16 cellular contexts compared by ENCODE assay signal in the genomic region with DNA sequence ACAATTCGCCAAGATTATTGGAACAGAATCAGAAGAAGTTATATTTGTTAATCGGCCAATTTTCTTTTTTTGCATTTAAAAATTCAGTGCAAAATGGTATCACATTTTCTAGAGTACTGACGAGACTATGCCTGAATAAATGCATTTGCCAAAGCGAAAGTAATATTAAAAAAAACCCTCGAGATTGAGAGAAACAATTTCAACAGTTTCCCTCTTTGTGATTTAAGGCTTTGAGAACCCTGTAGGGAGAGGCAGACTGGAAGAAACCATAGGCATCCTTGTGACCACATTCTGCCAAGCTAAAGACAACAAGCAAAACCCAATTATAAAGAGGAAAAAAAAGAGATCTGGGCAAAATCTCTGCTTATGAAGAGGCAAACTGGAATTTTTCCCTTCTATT.
DNase-seq lines count a peak whose midpoint lies in the region; ATAC-seq, FAIRE-seq and TF ChIP-seq lines count a peak whose summit lies in the region.
"Had no signal": no experiment of that assay in that cellular context is flagged by ENCODE, and none has a peak within 500 bp of the region (broad histone marks: within the 10 kb centered on the region; RNA-seq: fewer than 3 reads in every experiment).

No MANE protein-coding gene starts in this region.

- no peak overlapping the region for H4K5ac ChIP-seq in H1 (ENCODE audit: insufficient read length, low read depth, low read length)

- H2AFZ ChIP-seq in GM23248 (peak overlapping the region; percentile 77), MM.1S (ENCODE audit: low read length) (peak overlapping the region; percentile 65), H1 (ENCODE audit: low read length) (0 out of 2 replicates have a peak overlapping the region, but pooled peaks have one; percentile 14)

- H3K9me2 ChIP-seq in GM23248 (ENCODE audit: insufficient read depth) (no peaks in the 10 kb centered on the region), MM.1S (replicated peaks; ENCODE audit: insufficient read depth, low read length) (no peaks in the 10 kb centered on the region)

- POLR2A ChIA-PET in H1 (lab: Charles Lee; ENCODE audit: partially characterized antibody), result no interaction called here

- no peaks in the 10 kb centered on the region for H3K79me1 ChIP-seq in H1 (ENCODE audit: low read depth, low read length)

- H3F3A ChIP-seq in GM23248 (ENCODE audit: insufficient read depth) (no peaks in the 10 kb centered on the region), MM.1S (ENCODE audit: insufficient read depth, low read length) (no peaks in the 10 kb centered on the region)

- no peaks in the 10 kb centered on the region for H3K23me2 ChIP-seq in H1 (ENCODE audit: low read depth, low read length)

- in situ Hi-C loops in GM23248 (cut with MboI), result no loop called here

- H3K18ac ChIP-seq in H1 (ENCODE audit: extremely low read depth, low read length), result no peak overlapping the region

- TF ChIP-seq CTCF in MM.1S (IDR thresholded peaks at IDR 0.05; ENCODE audit: low read length), result no peak
- no peak for TF ChIP-seq CTCF in H1 (IDR thresholded peaks at IDR 0.05; ENCODE audit: control extremely low read depth in 1 of 3, insufficient read depth in 1 of 3, low read depth in 1 of 3, low read length in 3 of 3)
- no peak for TF ChIP-seq CTCF in psoas muscle (IDR thresholded peaks at IDR 0.05)
- TF ChIP-seq CTCF in WERI-Rb-1 (IDR thresholded peaks at IDR 0.05; ENCODE audit: low read depth, low read length), result no peak
- no peak for TF ChIP-seq CTCF in body of pancreas (IDR thresholded peaks at IDR 0.05)

- H3K9me3 ChIP-seq in GM23248 (ENCODE audit: low read depth) (no peaks in the 10 kb centered on the region), MM.1S (replicated peaks; ENCODE audit: insufficient read depth, low read length) (no peaks in the 10 kb centered on the region), H1 (ENCODE audit: insufficient read depth in 2 of 2, low read depth in 1 of 2, low read length in 1 of 2) (no peaks in the 10 kb centered on the region), psoas muscle (no peaks in the 10 kb centered on the region), WERI-Rb-1 (ENCODE audit: severe bottlenecking) (no peaks in the 10 kb centered on the region), body of pancreas (no peaks in the 10 kb centered on the region), aorta (ENCODE audit: control insufficient read depth, low read length) (peaks cover 2% of the 10 kb centered on the region)
- H3K9me3 ChIP-seq: SJCRH30 had no signal

- no peak for TF ChIP-seq EP300 in H1 (IDR thresholded peaks at IDR 0.05; ENCODE audit: borderline replicate concordance in 1 of 2, low read depth in 2 of 2, low read length in 2 of 2)

- no peak overlapping the region for H2BK15ac ChIP-seq in H1 (ENCODE audit: low read length)

- H3K4ac ChIP-seq in H1 (replicated peaks; ENCODE audit: insufficient read length, low read depth, low read length), result no peak overlapping the region

- no peak overlapping the region for H2BK120ac ChIP-seq in H1 (replicated peaks; ENCODE audit: low read depth, low read length)

- no peak overlapping the region for H3K56ac ChIP-seq in H1 (replicated peaks; ENCODE audit: insufficient read length, low read depth, low read length)

- H3K23ac ChIP-seq in H1 (ENCODE audit: insufficient read length), result no peak overlapping the region

- H3K36me3 ChIP-seq in GM23248 (ENCODE audit: low read depth) (no peaks in the 10 kb centered on the region), MM.1S (replicated peaks; ENCODE audit: insufficient read depth, low read length) (no peaks in the 10 kb centered on the region), H1 (ENCODE audit: control insufficient read depth in 2 of 4, insufficient read depth in 4 of 4, low read length in 3 of 4) (no peaks in the 10 kb centered on the region), psoas muscle (ENCODE audit: insufficient read depth in 1 of 2, low read depth in 1 of 2) (no peaks in the 10 kb centered on the region), WERI-Rb-1 (no peaks in the 10 kb centered on the region), body of pancreas (replicated peaks in 1 of 2; ENCODE audit: insufficient read depth in 1 of 2, low read depth in 2 of 2) (no peaks in the 10 kb centered on the region), aorta (ENCODE audit: control insufficient read depth in 1 of 2, insufficient read depth in 2 of 2, low read length in 1 of 2) (no peaks in the 10 kb centered on the region)
- H3K36me3 ChIP-seq: SJCRH30 had no signal

- H3K4me3 ChIP-seq in GM23248 (peak overlapping the region; percentile 52), MM.1S (ENCODE audit: low read length) (peak overlapping the region; percentile 40; the same call in 1 of the 2 replicates), H1 (ENCODE audit: extremely low read depth in 1 of 4, insufficient read depth in 2 of 4, low read depth in 3 of 4, low read length in 4 of 4) (no peak overlapping the region), psoas muscle (peak overlapping the region; percentile 17), WERI-Rb-1 (ENCODE audit: low read depth, low read length) (no peak overlapping the region), body of pancreas (no peak overlapping the region), aorta (ENCODE audit: low read length in 2 of 2) (no peak overlapping the region)
- H3K4me3 ChIP-seq: SJCRH30 had no signal

- no peak for TF ChIP-seq RAD21 in H1 (IDR thresholded peaks at IDR 0.05 in 1 of 2, conservative IDR thresholded peaks at IDR 0.05 in 1 of 2; ENCODE audit: low read depth in 2 of 2, low read length in 2 of 2)

- DNase-seq in GM23248 (peak; percentile 16), MM.1S (peak; percentile 35), H1 (ENCODE audit: low read depth in 1 of 2, low spot score in 2 of 2) (no peak), psoas muscle (no peak), WERI-Rb-1 (no peak), body of pancreas (no peak), NOMO-1 (lab: John Stamatoyannopoulos, UW; ENCODE audit: unreplicated experiment in 2 of 2) (no peak), aorta (no peak)
- DNase-seq: CD4-positive, alpha-beta memory T cell; effector CD4-positive, alpha-beta T cell; NCI-H187; SJCRH30; stimulated activated CD4-positive, alpha-beta T cell treated with anti-CD3 and anti-CD28 coated beads, Interleukin-15, amount 100 ng/mL, for 24 hours; trophoblast cell had no signal

- ATAC-seq in psoas muscle (no peak), body of pancreas (no peak), aorta (ENCODE audit: low FRiP score) (no peak)
- ATAC-seq: esophagus mucosa; stimulated activated memory B cell treated with anti-CD40 and anti-IgM and Interleukin-4, amounts not matched to agents 10 μg/mL and 1 μg/mL and 100 μg/mL, for 72 hours had no signal

- no peak for FAIRE-seq in H1 (lab: Jason Lieb, UNC)

- CTCF ChIA-PET in H1 (lab: Charles Lee; ENCODE audit: partially characterized antibody), result no interaction called here

- no peak overlapping the region for H2BK5ac ChIP-seq in H1 (ENCODE audit: low read depth, low read length)

- no peak overlapping the region for H3K14ac ChIP-seq in H1 (ENCODE audit: insufficient read length)

- no peak overlapping the region for H4K91ac ChIP-seq in H1 (replicated peaks; ENCODE audit: insufficient read length, low read length)

- peak overlapping the region; percentile 21 for H3K9ac ChIP-seq in GM23248
- H3K9ac ChIP-seq in MM.1S (ENCODE audit: low read length), result peak overlapping the region; percentile 6; the same call in 1 of the 2 replicates
- H3K9ac ChIP-seq in H1 (replicated peaks in 1 of 4; ENCODE audit: extremely low read depth in 1 of 4, low read depth in 3 of 4, low read length in 3 of 4), result no peak overlapping the region

- H2BK12ac ChIP-seq in H1 (ENCODE audit: low read depth, low read length), result no peak overlapping the region

- H2BK20ac ChIP-seq in H1 (ENCODE audit: low read length), result no peak overlapping the region

- H4K8ac ChIP-seq in H1 (ENCODE audit: extremely low read depth, insufficient read depth, low read length), result no peak overlapping the region

- 30 to 33% methylated on average over 5 of the region's 5 CpGs for WGBS in GM23248 (ENCODE audit: low coverage in 1 of 2, low lambda C conversion rate in 2 of 2, missing lambda C conversion rate in 2 of 2), 2 experiments
- 95% methylated on average over 5 of the region's 5 CpGs; no CpG with 5 or more reads in 1 of the 2 experiments for WGBS in H1 (ENCODE audit: extremely low coverage in 1 of 2, insufficient coverage in 1 of 2, insufficient read length in 1 of 2, insufficient replicate concordance in 2 of 2, low coverage in 1 of 2, low lambda C conversion rate in 2 of 2, missing lambda C conversion rate in 1 of 2), 2 experiments
- WGBS in psoas muscle, 3 donors, result 59 to 65% (median 63%) methylated on average over 5 of the region's 5 CpGs
- 44 to 63% methylated on average over 5 of the region's 5 CpGs for WGBS in body of pancreas, 2 donors
- WGBS in aorta, 2 donors, result 49 to 54% methylated on average over 5 of the region's 5 CpGs

- no peak overlapping the region for H2AK5ac ChIP-seq in H1 (ENCODE audit: low read depth, low read length)

- H3K27ac ChIP-seq in GM23248, result no peak overlapping the region
- no peak overlapping the region for H3K27ac ChIP-seq in MM.1S (ENCODE audit: low read length)
- H3K27ac ChIP-seq in H1 (ENCODE audit: low read depth, low read length), result no peak overlapping the region
- no peak overlapping the region for H3K27ac ChIP-seq in psoas muscle
- no peak overlapping the region for H3K27ac ChIP-seq in WERI-Rb-1
- no peak overlapping the region for H3K27ac ChIP-seq in body of pancreas
- no peak overlapping the region for H3K27ac ChIP-seq in aorta (ENCODE audit: low read depth in 1 of 2, low read length in 2 of 2)
- H3K27ac ChIP-seq: SJCRH30 had no signal

- TF ChIP-seq POLR2A in H1 (IDR thresholded peaks at IDR 0.05; ENCODE audit: control extremely low read depth in 1 of 2, low read depth in 2 of 2, low read length in 2 of 2) (no peak), body of pancreas (IDR thresholded peaks at IDR 0.05) (no peak)

- H3K27me3 ChIP-seq in GM23248 (replicated peaks; ENCODE audit: insufficient read depth) (no peaks in the 10 kb centered on the region), MM.1S (replicated peaks; ENCODE audit: insufficient read depth, low read length) (no peaks in the 10 kb centered on the region), H1 (replicated peaks in 1 of 4; ENCODE audit: control insufficient read depth in 3 of 4, extremely low read depth in 1 of 4, insufficient read depth in 3 of 4, low read length in 3 of 4) (no peaks in the 10 kb centered on the region), psoas muscle (ENCODE audit: insufficient read depth in 3 of 3, low read length in 2 of 3) (no peaks in the 10 kb centered on the region), WERI-Rb-1 (ENCODE audit: insufficient read depth, low read depth, severe bottlenecking) (no peaks in the 10 kb centered on the region), body of pancreas (no peaks in the 10 kb centered on the region), aorta (ENCODE audit: control insufficient read depth in 1 of 2, insufficient read depth in 2 of 2, low read length in 1 of 2) (no peaks in the 10 kb centered on the region)
- H3K27me3 ChIP-seq: SJCRH30 had no signal

- intact Hi-C loops in psoas muscle (cut with DNase I), result no loop called here
- intact Hi-C loops in body of pancreas (cut with DNase I), result no loop called here
- intact Hi-C loops in aorta (cut with DNase I), result no loop called here

- H3K79me2 ChIP-seq in GM23248 (ENCODE audit: insufficient read depth) (no peaks in the 10 kb centered on the region), MM.1S (ENCODE audit: low read length) (no peaks in the 10 kb centered on the region), H1 (ENCODE audit: control insufficient read depth in 1 of 2, insufficient read depth in 2 of 2, low read length in 2 of 2) (no peaks in the 10 kb centered on the region)

- H3K4me1 ChIP-seq in GM23248 (ENCODE audit: insufficient read depth), result 0 out of 2 replicates have a peak, but pooled peaks cover 4% of the 10 kb centered on the region
- H3K4me1 ChIP-seq in MM.1S (ENCODE audit: low read length), result no peaks in the 10 kb centered on the region
- H3K4me1 ChIP-seq in H1 (replicated peaks in 1 of 4; ENCODE audit: control insufficient read depth in 3 of 4, insufficient read depth in 4 of 4, low read length in 3 of 4), result no peaks in the 10 kb centered on the region
- no peaks in the 10 kb centered on the region for H3K4me1 ChIP-seq in psoas muscle
- H3K4me1 ChIP-seq in body of pancreas, result no peaks in the 10 kb centered on the region
- peaks cover 2 to 6% of the 10 kb centered on the region in 2 donors for H3K4me1 ChIP-seq in aorta (ENCODE audit: control insufficient read depth in 1 of 2, insufficient read depth in 2 of 2, low read length in 2 of 2)
- H3K4me1 ChIP-seq: SJCRH30 had no signal

- H3K4me2 ChIP-seq in GM23248 (ENCODE audit: unreplicated experiment), result peak overlapping the region; percentile 74
- peak overlapping the region; percentile 66; the same call in 1 of the 2 replicates for H3K4me2 ChIP-seq in MM.1S (ENCODE audit: low read depth, low read length)
- no peak overlapping the region for H3K4me2 ChIP-seq in H1 (ENCODE audit: insufficient read depth in 1 of 2, low read depth in 2 of 2, low read length in 2 of 2)

- H4K20me1 ChIP-seq in GM23248 (ENCODE audit: insufficient read depth) (no peaks in the 10 kb centered on the region), MM.1S (ENCODE audit: insufficient read depth, low read length) (no peaks in the 10 kb centered on the region), H1 (replicated peaks in 1 of 2; ENCODE audit: control insufficient read depth in 1 of 2, insufficient read depth in 2 of 2, low read length in 2 of 2) (no peaks in the 10 kb centered on the region)

Comparison
In these comparisons a context has a peak if more than half of its experiments do, and no peak if none do; other contexts are left out.
1. DNase-seq: peak in GM23248 (single experiment) and MM.1S (single experiment); none in H1 (0 of 2), psoas muscle (0 of 2), WERI-Rb-1 (single experiment), body of pancreas (0 of 4), NOMO-1 (0 of 2) and aorta (0 of 2).
2. H2AFZ ChIP-seq: peak in every context shown above with its lines; median percentile 77 in GM23248; 65 in MM.1S; 14 in H1.
3. H3K4me2 ChIP-seq: peak in GM23248 (single experiment) and MM.1S (single experiment); none in H1 (0 of 2).
4. H3K4me3 ChIP-seq: peak in GM23248 (single experiment), MM.1S (single experiment) and psoas muscle (single experiment); none in H1 (0 of 4), WERI-Rb-1 (single experiment), body of pancreas (0 of 2) and aorta (0 of 2).
5. H3K9ac ChIP-seq: peak in GM23248 (single experiment) and MM.1S (single experiment); none in H1 (0 of 4).